Comparison of ENCODE assay signal across 6 cellular contexts in the genomic region with DNA sequence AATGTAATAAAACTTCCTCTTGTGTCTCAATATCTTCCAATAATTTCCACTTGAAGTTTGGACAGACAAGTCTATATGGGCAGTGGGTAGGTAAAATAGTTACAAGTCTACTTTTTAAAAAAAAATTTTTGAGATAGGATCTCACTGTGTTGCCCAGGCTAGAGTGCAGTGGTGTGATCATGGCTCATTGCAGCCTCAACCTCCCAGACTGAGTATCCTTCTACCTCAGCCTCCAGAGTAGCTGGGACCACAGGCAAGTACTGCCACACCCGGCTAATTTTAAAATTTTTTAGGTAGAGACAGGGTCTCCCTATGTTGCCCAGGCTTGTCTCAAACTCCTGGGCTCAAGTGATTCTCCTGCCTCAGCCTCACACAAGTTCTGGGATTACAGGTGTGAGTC. TPM values are rescaled to one million over a fixed set of nuclear protein-coding genes. Genes with fewer than 3 reads are reported as not detected.
DNase-seq lines count a peak whose midpoint lies in the region; ATAC-seq, FAIRE-seq and TF ChIP-seq lines count a peak whose summit lies in the region.
"Not testable (repeated sequence)": the region's sequence is repeated elsewhere in the genome, so short reads cannot be mapped to it uniquely, and the experiment has no call there.

No MANE protein-coding gene starts in this region.

- in situ Hi-C loops in K562 (cut with MboI), result loop anchor here (5.0 kb wide), 2 partner anchors 185 to 660 kb away; no protein-coding TSS in a partner anchor

- H3K9me3 ChIP-seq in HEK293 (ENCODE audit: control insufficient read depth, insufficient read depth, low read depth, low read length); K562 (replicated peaks; ENCODE audit: control insufficient read depth, insufficient read depth, low read depth, low read length): not testable (repeated sequence)

- not testable (repeated sequence) for H3K9me3 Mint-ChIP-seq in WTC11; activated CD8-positive, alpha-beta T cell treated with anti-CD3 and anti-CD28 coated beads for 36 hours; activated naive CD4-positive, alpha-beta T cell treated with anti-CD3 and anti-CD28 coated beads, Interleukin-2, amount 50 U/mL, for 24 hours; stimulated activated naive CD8-positive, alpha-beta T cell treated with anti-CD3 and anti-CD28 coated beads, Interleukin-15, Interleukin-2, amounts not matched to agents 100 ng/mL and 50 ng/mL, for 24 hours

- TF ChIP-seq RAD21 in K562 (CRISPR knock-in tag; conservative IDR thresholded peaks at IDR 0.05 in 1 of 2, IDR thresholded peaks at IDR 0.05 in 1 of 2), result not testable (repeated sequence)

- 100% methylated on average over 1 of the region's 1 CpG for whole genome bisulfite sequencing in K562 (ENCODE audit: insufficient coverage, low coverage, missing lambda C conversion rate)

- ATAC-seq in WTC11; activated CD8-positive, alpha-beta T cell treated with anti-CD3 and anti-CD28 coated beads for 36 hours; K562: not testable (repeated sequence)

- not testable (repeated sequence) for H3K4me2 ChIP-seq in K562 (ENCODE audit: insufficient read depth, low read length)

- H3K27ac ChIP-seq in HEK293 (ENCODE audit: extremely low read depth, low read depth, low read length); K562 (ENCODE audit: extremely low read depth, low read depth, low read length): not testable (repeated sequence)

- H4K20me1 ChIP-seq in K562 (replicated peaks; ENCODE audit: control insufficient read depth, insufficient read depth, low read length), result not testable (repeated sequence)

- BruUV-seq in K562 (replicated peaks; lab: Mats Ljungman, UMichigan), result not testable (repeated sequence)

- not testable (repeated sequence) for H3K27ac Mint-ChIP-seq in WTC11
- peak overlapping the region; percentile 5 for H3K27ac Mint-ChIP-seq in activated CD8-positive, alpha-beta T cell treated with anti-CD3 and anti-CD28 coated beads for 36 hours
- H3K27ac Mint-ChIP-seq in activated naive CD4-positive, alpha-beta T cell treated with anti-CD3 and anti-CD28 coated beads, Interleukin-2, amount 50 U/mL, for 24 hours, result peak overlapping the region; percentile 23
- peak overlapping the region; percentile 23 for H3K27ac Mint-ChIP-seq in stimulated activated naive CD8-positive, alpha-beta T cell treated with anti-CD3 and anti-CD28 coated beads, Interleukin-15, Interleukin-2, amounts not matched to agents 100 ng/mL and 50 ng/mL, for 24 hours

- H3K27me3 ChIP-seq in K562 (ENCODE audit: control insufficient read depth in 2 of 2, insufficient read depth in 2 of 2, low read length in 2 of 2), result not testable (repeated sequence)

- not testable (repeated sequence) for H3K36me3 Mint-ChIP-seq in WTC11
- H3K36me3 Mint-ChIP-seq in activated CD8-positive, alpha-beta T cell treated with anti-CD3 and anti-CD28 coated beads for 36 hours (ENCODE audit: low read depth), result peaks cover 17% of the 10 kb centered on the region
- H3K36me3 Mint-ChIP-seq in activated naive CD4-positive, alpha-beta T cell treated with anti-CD3 and anti-CD28 coated beads, Interleukin-2, amount 50 U/mL, for 24 hours, result peaks cover 16% of the 10 kb centered on the region
- H3K36me3 Mint-ChIP-seq in stimulated activated naive CD8-positive, alpha-beta T cell treated with anti-CD3 and anti-CD28 coated beads, Interleukin-15, Interleukin-2, amounts not matched to agents 100 ng/mL and 50 ng/mL, for 24 hours (ENCODE audit: low read depth), result peaks cover 37% of the 10 kb centered on the region

- not testable (repeated sequence) for FAIRE-seq in K562 (lab: Jason Lieb, UNC)

- not testable (repeated sequence) for H3K4me3 ChIP-seq in HEK293 (ENCODE audit: low read depth, low read length); K562

- not testable (repeated sequence) for DNase-seq in WTC11 (ENCODE audit: low spot score); activated CD8-positive, alpha-beta T cell treated with anti-CD3 and anti-CD28 coated beads for 36 hours; K562 (ENCODE audit: extremely low read depth in 1 of 4, low spot score in 3 of 4)

- POLR2A ChIA-PET in HEK293 (lab: Yijun Ruan, JAX); WTC11 (lab: Charles Lee); activated CD8-positive, alpha-beta T cell treated with anti-CD3 and anti-CD28 coated beads for 36 hours (lab: Charles Lee): not testable (repeated sequence)
- POLR2A ChIA-PET in K562 (lab: Yijun Ruan, JAX), result interaction anchor here (2.4 kb wide), 1 partner anchor 191 kb away, joined by 10 read pairs; no protein-coding TSS in a partner anchor

- H3K36me3 ChIP-seq in HEK293 (ENCODE audit: control insufficient read depth in 2 of 2, insufficient read depth in 1 of 2, low read length in 2 of 2), result peaks cover 35 to 50% of the 10 kb centered on the region in 2 experiments
- H3K36me3 ChIP-seq in K562 (ENCODE audit: control insufficient read depth, insufficient read depth, low read length), result peaks cover 48% of the 10 kb centered on the region; the same call in 2 of the 3 replicates

- H3K4me1 ChIP-seq in HEK293 (ENCODE audit: control insufficient read depth, insufficient read depth, low read length); K562 (replicated peaks in 1 of 2; ENCODE audit: control insufficient read depth in 2 of 2, insufficient read depth in 2 of 2, low read length in 2 of 2): not testable (repeated sequence)

- intact Hi-C loops in activated CD8-positive, alpha-beta T cell treated with anti-CD3 and anti-CD28 coated beads for 36 hours (cut with micrococcal nuclease), result loop anchor here (5.0 to 10.0 kb wide), 2 partner anchors 190 to 658 kb away; no protein-coding TSS in a partner anchor
- intact Hi-C loops in K562 (cut with micrococcal nuclease), result not testable (repeated sequence)

- H3K9me1 ChIP-seq in K562 (ENCODE audit: control insufficient read depth, insufficient read depth, low read length), result not testable (repeated sequence)

- TF ChIP-seq POLR2A in K562 (conservative IDR thresholded peaks at IDR 0.05), result not testable (repeated sequence)

- not testable (repeated sequence) for H3K4me3 Mint-ChIP-seq in WTC11; activated CD8-positive, alpha-beta T cell treated with anti-CD3 and anti-CD28 coated beads for 36 hours; activated naive CD4-positive, alpha-beta T cell treated with anti-CD3 and anti-CD28 coated beads, Interleukin-2, amount 50 U/mL, for 24 hours; stimulated activated naive CD8-positive, alpha-beta T cell treated with anti-CD3 and anti-CD28 coated beads, Interleukin-15, Interleukin-2, amounts not matched to agents 100 ng/mL and 50 ng/mL, for 24 hours

- H3K9ac ChIP-seq in K562 (ENCODE audit: insufficient read depth in 1 of 2, low read depth in 2 of 2, low read length in 2 of 2), result not testable (repeated sequence)

- H3K79me2 ChIP-seq in K562 (ENCODE audit: control insufficient read depth, insufficient read depth, low read length), result not testable (repeated sequence)

- TF ChIP-seq EP300 in K562 (IDR thresholded peaks at IDR 0.05; ENCODE audit: low read length), result not testable (repeated sequence)

- not testable (repeated sequence) for H3K4me1 Mint-ChIP-seq in WTC11
- H3K4me1 Mint-ChIP-seq in activated CD8-positive, alpha-beta T cell treated with anti-CD3 and anti-CD28 coated beads for 36 hours (ENCODE audit: low read depth), result peaks cover 21% of the 10 kb centered on the region
- H3K4me1 Mint-ChIP-seq in activated naive CD4-positive, alpha-beta T cell treated with anti-CD3 and anti-CD28 coated beads, Interleukin-2, amount 50 U/mL, for 24 hours, result peaks cover 31% of the 10 kb centered on the region
- peaks cover 22% of the 10 kb centered on the region for H3K4me1 Mint-ChIP-seq in stimulated activated naive CD8-positive, alpha-beta T cell treated with anti-CD3 and anti-CD28 coated beads, Interleukin-15, Interleukin-2, amounts not matched to agents 100 ng/mL and 50 ng/mL, for 24 hours (ENCODE audit: low read depth)

- CTCF ChIA-PET in HEK293 (lab: Yijun Ruan, JAX) (interaction anchor here (0.6 to 3.6 kb wide), 6 partner anchors 9 to 1119 kb away, joined by 3 to 59 read pairs (median 10); a partner anchor contains a TSS), WTC11 (lab: Charles Lee) (interaction anchor here (3.4 kb wide), 1 partner anchor 16 kb away, joined by 14 read pairs; a partner anchor contains a TSS)
- CTCF ChIA-PET in activated CD8-positive, alpha-beta T cell treated with anti-CD3 and anti-CD28 coated beads for 36 hours (lab: Charles Lee), result interaction anchor here (2.6 kb wide), 1 partner anchor 66 kb away, joined by 13 read pairs; no protein-coding TSS in a partner anchor
- CTCF ChIA-PET in K562 (lab: Yijun Ruan, JAX; ENCODE audit: low intra/inter-chr PET ratio), result not testable (repeated sequence)

- not testable (repeated sequence) for H2AFZ ChIP-seq in K562 (ENCODE audit: low read depth, low read length)

- not testable (repeated sequence) for H3K27me3 Mint-ChIP-seq in WTC11 (ENCODE audit: low read depth); activated CD8-positive, alpha-beta T cell treated with anti-CD3 and anti-CD28 coated beads for 36 hours; activated naive CD4-positive, alpha-beta T cell treated with anti-CD3 and anti-CD28 coated beads, Interleukin-2, amount 50 U/mL, for 24 hours; stimulated activated naive CD8-positive, alpha-beta T cell treated with anti-CD3 and anti-CD28 coated beads, Interleukin-15, Interleukin-2, amounts not matched to agents 100 ng/mL and 50 ng/mL, for 24 hours

- TF ChIP-seq CTCF in HEK293 (tag by site-specific recombination; IDR thresholded peaks at IDR 0.05); WTC11 (IDR thresholded peaks at IDR 0.05); activated CD8-positive, alpha-beta T cell treated with anti-CD3 and anti-CD28 coated beads for 36 hours (IDR thresholded peaks at IDR 0.05); K562 (IDR thresholded peaks at IDR 0.05 in 2 of 3, conservative IDR thresholded peaks at IDR 0.05 in 1 of 3; ENCODE audit: insufficient read depth in 2 of 3, low read depth in 1 of 3, low read length in 3 of 3): not testable (repeated sequence)

RNA-seq across cellular contexts. Expression of a gene that starts 13.9 kb away (rescaled TPM):
- total RNA-seq in WTC11 (2021) (27.5 to 32.7 TPM (median 32.3 TPM) in 3 replicates), K562 (2014; rRNA removed) (38.2 and 40.5 TPM in 2 replicates), K562 (2014; rRNA removed; fragmentation: Illumina TruSeq; extraction: Trizol) (60.8 and 68.2 TPM in 2 replicates), K562 (2015; rRNA removed; fragmentation: Illumina TruSeq; extraction: Trizol) (47.2 and 53.0 TPM in 2 replicates), K562 (2021) (38.8 and 41.3 TPM in 2 replicates)
- 10 to 100 TPM; 41.5 to 49.1 TPM for total RNA-seq in activated CD8-positive, alpha-beta T cell treated with anti-CD3 and anti-CD28 coated beads for 36 hours
- total RNA-seq in K562 (2011; cell fraction: chromatin; rRNA removed; ENCODE audit: low replicate concordance), result 88.5 and 187 TPM in 2 replicates
- total RNA-seq in K562 (2011; cell fraction: nucleolus; rRNA removed), result 41.2 and 47.4 TPM in 2 replicates
- 59.8 and 74.4 TPM in 2 replicates for total RNA-seq in K562 (2011; cell fraction: nucleoplasm; rRNA removed)
- polyA plus RNA-seq in K562 (2011; rRNA removed) (68.1 and 88.0 TPM in 2 replicates), K562 (2014; fragmentation: Illumina TruSeq; extraction: Trizol) (34.8 and 46.8 TPM in 2 replicates), K562 (2014; fragmentation: Nextera tagmentation; extraction: Ambion mirVana) (10 to 100 TPM; 72.4 to 76.3 TPM), K562 (2014; rRNA removed) (59.6 and 59.8 TPM in 2 replicates)
- 8.9 and 26.0 TPM in 2 replicates for polyA plus RNA-seq in K562 (2011; cell fraction: cytosol; rRNA removed)
- 136 and 190 TPM in 2 replicates for polyA plus RNA-seq in K562 (2011; cell fraction: nucleus; rRNA removed)
- polyA plus RNA-seq in K562 (2012), result 23.3 and 23.7 TPM in 2 replicates
- polyA minus RNA-seq in K562 (2011; rRNA and poly(A)+ RNA removed), result 99.9 and 108 TPM in 2 replicates
- 23.4 and 24.7 TPM in 2 replicates for polyA minus RNA-seq in K562 (2011; cell fraction: cytosol; rRNA and poly(A)+ RNA removed)
- 117 and 147 TPM in 2 replicates for polyA minus RNA-seq in K562 (2011; cell fraction: nucleus; rRNA and poly(A)+ RNA removed)

RNA-seq across cellular contexts. Expression of a gene that starts 15.9 kb away (rescaled TPM):
- total RNA-seq in WTC11 (2021) (9.4 to 10.2 TPM (median 9.9 TPM) in 3 replicates), K562 (2014; rRNA removed) (11.8 and 13.7 TPM in 2 replicates), K562 (2014; rRNA removed; fragmentation: Illumina TruSeq; extraction: Trizol) (16.6 and 16.9 TPM in 2 replicates), K562 (2015; rRNA removed; fragmentation: Illumina TruSeq; extraction: Trizol) (14.6 and 16.2 TPM in 2 replicates), K562 (2021) (10.8 and 11.3 TPM in 2 replicates)
- 1 to 10 TPM; 8.5 to 8.6 TPM for total RNA-seq in activated CD8-positive, alpha-beta T cell treated with anti-CD3 and anti-CD28 coated beads for 36 hours
- total RNA-seq in K562 (2011; cell fraction: chromatin; rRNA removed; ENCODE audit: low replicate concordance), result 1.1 and 2.9 TPM in 2 replicates
- 1.2 and 1.3 TPM in 2 replicates for total RNA-seq in K562 (2011; cell fraction: nucleolus; rRNA removed)
- total RNA-seq in K562 (2011; cell fraction: nucleoplasm; rRNA removed), result 2.2 and 4.0 TPM in 2 replicates
- polyA plus RNA-seq in K562 (2011; rRNA removed) (4.7 and 5.1 TPM in 2 replicates), K562 (2014; fragmentation: Illumina TruSeq; extraction: Trizol) (12.6 and 13.7 TPM in 2 replicates), K562 (2014; fragmentation: Nextera tagmentation; extraction: Ambion mirVana) (1 to 10 TPM; 1.4 to 1.9 TPM), K562 (2014; rRNA removed) (7.6 and 8.9 TPM in 2 replicates)
- polyA plus RNA-seq in K562 (2011; cell fraction: cytosol; rRNA removed), result 2.4 and 2.8 TPM in 2 replicates
- 0.98 and 1.3 TPM in 2 replicates for polyA plus RNA-seq in K562 (2011; cell fraction: nucleus; rRNA removed)
- polyA plus RNA-seq in K562 (2012), result 15.3 and 21.7 TPM in 2 replicates
- 3.1 and 4.7 TPM in 2 replicates for polyA minus RNA-seq in K562 (2011; rRNA and poly(A)+ RNA removed)
- polyA minus RNA-seq in K562 (2011; cell fraction: cytosol; rRNA and poly(A)+ RNA removed), result 3.5 and 6.0 TPM in 2 replicates
- 1.3 and 2.2 TPM in 2 replicates for polyA minus RNA-seq in K562 (2011; cell fraction: nucleus; rRNA and poly(A)+ RNA removed)
